Comparison of ENCODE assay signal across 8 cellular contexts in genomic region chr20:8019178-8019997, GRCh38. TPM values are rescaled to one million over a fixed set of nuclear protein-coding genes. Genes with fewer than 3 reads are reported as not detected.
A peak's percentile ranks its signal among the peaks of the same experiment; 100 is the strongest.
DNase-seq lines count a peak whose midpoint lies in the region; ATAC-seq, FAIRE-seq and TF ChIP-seq lines count a peak whose summit lies in the region.

TSS of gene TMX4 (minus strand) at chr20:8019761. CDS start at chr20:8019613, 148 bp downstream.

- in situ Hi-C loops in GM18951 (cut with MboI; ENCODE audit: low sequenced_read_pairs, unreplicated experiment), result no loop called here

- H3K36me3 ChIP-seq in keratinocyte (ENCODE audit: control insufficient read depth in 2 of 2, extremely low read depth in 1 of 2, insufficient read depth in 2 of 2, low read length in 2 of 2), result no peaks in the 10 kb centered on the region

- no peaks in the 10 kb centered on the region for H3K79me2 ChIP-seq in keratinocyte (ENCODE audit: control insufficient read depth, insufficient read depth, low read length)

- FAIRE-seq in keratinocyte (lab: Jason Lieb, UNC), result peak; percentile 59

- H4K20me1 ChIP-seq in keratinocyte (ENCODE audit: control insufficient read depth, extremely low read depth, insufficient read depth, low read length), result no peaks in the 10 kb centered on the region

- peak within 1 kb of the TSS; percentile 96 for H2AFZ ChIP-seq in keratinocyte (ENCODE audit: control insufficient read depth, low read length)

- peaks cover 11% of the 10 kb centered on the region for H3K4me1 ChIP-seq in keratinocyte (ENCODE audit: control insufficient read depth, extremely low read depth, insufficient read depth, low read length)

- no peaks in the 10 kb centered on the region for H3K27me3 ChIP-seq in keratinocyte (ENCODE audit: control insufficient read depth, extremely low read depth, insufficient read depth, low read length)

- H3K9me3 ChIP-seq in keratinocyte (ENCODE audit: control insufficient read depth, low read depth, low read length), result no peaks in the 10 kb centered on the region

- peak within 1 kb of the TSS; percentile 72 to 86 (median 73) for H3K4me3 ChIP-seq in keratinocyte (ENCODE audit: control insufficient read depth in 2 of 3, extremely low read depth in 1 of 3, insufficient read depth in 2 of 3, low read depth in 1 of 3, low read length in 3 of 3)

- H3K9me1 ChIP-seq in keratinocyte (ENCODE audit: control insufficient read depth, extremely low read depth, insufficient read depth, low read length), result no peaks in the 10 kb centered on the region

- DNase-seq in AG09319 (ENCODE audit: extremely low read depth, low read depth) (peak; percentile 90), NCI-H226 (peak; percentile 78), cerebellar cortex (ENCODE audit: low spot score) (peak; percentile 96), keratinocyte (ENCODE audit: low read depth, low spot score) (peak; percentile 45)
- DNase-seq in stimulated activated CD4-positive, alpha-beta T cell treated with anti-CD3 and anti-CD28 coated beads, Interleukin-15, amount 100 ng/mL, for 1 hour (ENCODE audit: low read depth in 1 of 2, low spot score in 1 of 2), result peak; percentile 72 to 82

- dilution Hi-C loops in keratinocyte (cut with MboI; ENCODE audit: extremely low pct_ligation_motif_present, low sequenced_read_pairs), result no loop called here

- H3K9ac ChIP-seq in keratinocyte (ENCODE audit: control insufficient read depth, extremely low read depth, insufficient read depth, low read length), result peak within 1 kb of the TSS; percentile 80

- peak within 1 kb of the TSS; percentile 76 for H3K4me2 ChIP-seq in keratinocyte (ENCODE audit: control insufficient read depth, extremely low read depth, insufficient read depth, low read depth, low read length)

- peak; percentile 15 for TF ChIP-seq CTCF in AG09319 (IDR thresholded peaks at IDR 0.05; ENCODE audit: low read depth, low read length)
- peak in 2 of 3 experiments; percentile 35 to 65 for TF ChIP-seq CTCF in keratinocyte (optimal IDR thresholded peaks at IDR 0.05 in 1 of 3, IDR thresholded peaks at IDR 0.05 in 1 of 3, conservative IDR thresholded peaks at IDR 0.05 in 1 of 3; ENCODE audit: extremely low read depth in 1 of 3, insufficient read depth in 2 of 3, low read length in 3 of 3)

- ATAC-seq in HG03196 (IDR thresholded peaks at IDR 0.05; ENCODE audit: unreplicated experiment), result peak; percentile 85
- peak; percentile 84 to 86 for ATAC-seq in activated CD4-positive, CD25-positive, alpha-beta regulatory T cell treated with anti-CD3 and anti-CD28 coated beads, Interleukin-2, amount 50 U/mL, for 24 hours

- TF ChIP-seq POLR2A in GM18951 (IDR thresholded peaks at IDR 0.05; ENCODE audit: extremely low read depth, insufficient read depth, insufficient read length), result peak; percentile 88

- H3K27ac ChIP-seq in keratinocyte (ENCODE audit: control insufficient read depth, insufficient read depth, low read length), result peak within 1 kb of the TSS; percentile 65

RNA-seq across cellular contexts. Expression of gene TMX4, which starts in this region (rescaled TPM):
- polyA plus RNA-seq in keratinocyte, result 4.7 to 6.8 TPM (median 5.9 TPM) in 3 replicates
- polyA plus RNA-seq in keratinocyte (2011; ENCODE audit: low read depth), result 12.9 TPM
- 3.5 and 5.4 TPM in 2 replicates for polyA plus RNA-seq in keratinocyte (2011; cell fraction: cytosol; rRNA removed)
- 4.4 TPM in 2 replicates for polyA plus RNA-seq in keratinocyte (2011; cell fraction: nucleus; rRNA removed)
- 4.7 and 7.9 TPM in 2 replicates for polyA plus RNA-seq in keratinocyte (2012; ENCODE audit: low replicate concordance)
- polyA minus RNA-seq in keratinocyte, result 3.2 to 8.7 TPM (median 6.8 TPM) in 3 replicates
- polyA minus RNA-seq in keratinocyte (2011; cell fraction: cytosol; rRNA and poly(A)+ RNA removed), result 7.9 TPM
- 4.7 and 8.1 TPM in 2 replicates for polyA minus RNA-seq in keratinocyte (2011; cell fraction: nucleus; rRNA and poly(A)+ RNA removed)

Comparison
In these comparisons a context has a peak if more than half of its experiments do, and no peak if none do; other contexts are left out.
1. Peak in every context shown above with its lines: DNase-seq, ATAC-seq, H3K4me3 ChIP-seq and H3K27ac ChIP-seq.
2. DNase-seq: peak in every context shown above with its lines; median percentile 96 in cerebellar cortex; 90 in AG09319; 78 in NCI-H226; 77 in stimulated activated CD4-positive, alpha-beta T cell treated with anti-CD3 and anti-CD28 coated beads, Interleukin-15, amount 100 ng/mL, for 1 hour; 45 in keratinocyte.